Comparison of ENCODE assay signal across 15 cellular contexts in the genomic region with DNA sequence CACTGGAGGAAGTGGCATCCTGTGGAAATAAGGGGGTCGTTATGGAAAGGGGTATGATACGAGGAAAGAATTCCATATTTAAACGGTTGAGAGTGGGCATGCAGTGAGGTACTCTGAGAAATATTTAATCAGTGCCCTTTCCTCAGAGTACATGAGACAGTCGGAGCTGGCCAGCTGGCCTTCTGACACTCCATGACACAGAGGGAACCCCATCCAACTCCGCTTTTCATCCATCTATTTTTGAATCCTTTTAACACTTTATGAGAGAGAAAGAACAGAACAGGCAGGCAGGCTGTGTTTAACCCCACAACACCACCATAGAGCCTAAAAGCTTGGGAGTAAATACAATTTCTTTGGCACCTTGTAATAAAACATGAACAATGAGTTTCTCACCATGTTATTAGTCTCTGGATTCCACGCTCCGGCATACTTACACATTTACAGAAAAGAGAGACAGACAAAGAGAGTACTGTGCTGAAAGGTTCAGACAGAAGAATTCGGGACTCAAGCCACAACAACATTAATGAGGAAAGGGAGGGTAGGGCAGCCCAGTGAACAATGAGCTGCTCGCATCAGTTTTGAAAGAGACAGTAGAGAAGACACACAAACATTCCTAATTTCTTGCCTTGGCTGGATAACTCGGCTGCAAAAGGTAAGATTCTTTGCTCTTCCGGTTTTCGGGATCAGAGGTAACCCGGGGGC.
DNase-seq lines count a peak whose midpoint lies in the region; ATAC-seq and TF ChIP-seq lines count a peak whose summit lies in the region.
"Had no signal": no experiment of that assay in that cellular context is flagged by ENCODE, and none has a peak within 500 bp of the region (broad histone marks: within the 10 kb centered on the region; RNA-seq: fewer than 3 reads in every experiment).

No MANE protein-coding gene starts in this region.

- ATAC-seq in aorta (ENCODE audit: low FRiP score): peak; percentile 74

- H3K27ac ChIP-seq in left ventricle myocardium inferior (replicated peaks) (peak overlapping the region; percentile 97), prostate gland (peak overlapping the region; percentile 39 to 59), aorta (ENCODE audit: low read depth in 1 of 2, low read length in 2 of 2) (peak overlapping the region; percentile 39 to 84)

- DNase-seq in cerebellum (ENCODE audit: low spot score) (peak; percentile 63), left ventricle myocardium inferior (peak; percentile 66), prostate gland (ENCODE audit: low spot score) (no peak), aorta (peak; percentile 70 to 84), NCI-H82 treated with DMSO at 0.1 percent for 48 hours (lab: John Stamatoyannopoulos, UW; ENCODE audit: unreplicated experiment) (no peak), D341Med (ENCODE audit: low spot score) (no peak), NCI-H128 (lab: John Stamatoyannopoulos, UW; ENCODE audit: unreplicated experiment) (no peak)
- DNase-seq: activated CD4-positive, alpha-beta T cell treated with anti-CD3 and anti-CD28 coated beads, Interleukin-2, amount 10 ng/mL, durations not matched to agents 24 days and 14 days; CD4-positive, alpha-beta memory T cell; Karpas-422; NCI-H187 treated with DMSO at 0.1 percent for 48 hours; NCI-H69; ovary; stimulated activated CD4-positive, alpha-beta T cell treated with anti-CD3 and anti-CD28 coated beads, Interleukin-2, amount 100 ng/mL, for 24 hours had no signal

- no peaks in the 10 kb centered on the region for H3K27me3 ChIP-seq in left ventricle myocardium inferior (ENCODE audit: low read depth)
- H3K27me3 ChIP-seq in prostate gland (replicated peaks; ENCODE audit: insufficient read depth): no peaks in the 10 kb centered on the region
- no peaks in the 10 kb centered on the region for H3K27me3 ChIP-seq in aorta (ENCODE audit: control insufficient read depth in 1 of 2, insufficient read depth in 2 of 2, low read length in 1 of 2)
- H3K27me3 ChIP-seq: ovary had no signal

- intact Hi-C loops in left ventricle myocardium inferior (cut with micrococcal nuclease): no loop called here
- intact Hi-C loops in prostate gland (cut with DNase I): no loop called here
- intact Hi-C loops in aorta (cut with DNase I): loop anchor here in 1 of 2 donors (5.0 kb wide), 1 partner anchor 38 kb away; no protein-coding TSS in a partner anchor

- H3K9me3 ChIP-seq in left ventricle myocardium inferior (replicated peaks): no peaks in the 10 kb centered on the region
- H3K9me3 ChIP-seq in prostate gland: no peaks in the 10 kb centered on the region
- H3K9me3 ChIP-seq in aorta (ENCODE audit: control insufficient read depth, low read length): no peaks in the 10 kb centered on the region
- H3K9me3 ChIP-seq: HAP-1, ovary had no signal

- 22% methylated on average over 13 of the region's 13 CpGs for WGBS in prostate gland
- 1 to 6% methylated on average over 13 of the region's 13 CpGs for WGBS in aorta, 2 donors

- TF ChIP-seq POLR2A in prostate gland (IDR thresholded peaks at IDR 0.05): no peak

- peak overlapping the region; percentile 69 for H3K4me3 ChIP-seq in left ventricle myocardium inferior
- no peak overlapping the region for H3K4me3 ChIP-seq in prostate gland
- no peak overlapping the region for H3K4me3 ChIP-seq in aorta (ENCODE audit: low read length in 2 of 2)
- H3K4me3 ChIP-seq: HAP-1, ovary had no signal

- H3K4me1 ChIP-seq in left ventricle myocardium inferior: peaks cover 94% of the 10 kb centered on the region
- no peaks in the 10 kb centered on the region for H3K4me1 ChIP-seq in prostate gland (replicated peaks)
- H3K4me1 ChIP-seq in aorta (ENCODE audit: control insufficient read depth in 1 of 2, insufficient read depth in 2 of 2, low read length in 2 of 2): peaks cover 8 to 14% of the 10 kb centered on the region in 2 donors
- H3K4me1 ChIP-seq: HAP-1 had no signal

- TF ChIP-seq CTCF in left ventricle myocardium inferior (IDR thresholded peaks at IDR 0.05; ENCODE audit: borderline replicate concordance): no peak
- TF ChIP-seq CTCF in prostate gland (IDR thresholded peaks at IDR 0.05): no peak

- peaks cover 36% of the 10 kb centered on the region for H3K36me3 ChIP-seq in left ventricle myocardium inferior
- H3K36me3 ChIP-seq in prostate gland: no peaks in the 10 kb centered on the region
- H3K36me3 ChIP-seq in aorta (ENCODE audit: control insufficient read depth in 1 of 2, insufficient read depth in 2 of 2, low read length in 1 of 2): peaks cover 1 to 5% of the 10 kb centered on the region in 2 donors
- H3K36me3 ChIP-seq: HAP-1, ovary had no signal

Comparison
In these comparisons a context has a peak if more than half of its experiments do, and no peak if none do; other contexts are left out.
1. DNase-seq: peak in cerebellum (single experiment), left ventricle myocardium inferior (single experiment) and aorta (2 of 2); none in prostate gland (single experiment), NCI-H82 treated with DMSO at 0.1 percent for 48 hours (single experiment), D341Med (single experiment) and NCI-H128 (single experiment).
2. Peak in every context shown above with its lines, with median percentiles within 50 percentile points of each other: H3K27ac ChIP-seq.